8 cellular contexts compared by ENCODE assay signal in the genomic region with DNA sequence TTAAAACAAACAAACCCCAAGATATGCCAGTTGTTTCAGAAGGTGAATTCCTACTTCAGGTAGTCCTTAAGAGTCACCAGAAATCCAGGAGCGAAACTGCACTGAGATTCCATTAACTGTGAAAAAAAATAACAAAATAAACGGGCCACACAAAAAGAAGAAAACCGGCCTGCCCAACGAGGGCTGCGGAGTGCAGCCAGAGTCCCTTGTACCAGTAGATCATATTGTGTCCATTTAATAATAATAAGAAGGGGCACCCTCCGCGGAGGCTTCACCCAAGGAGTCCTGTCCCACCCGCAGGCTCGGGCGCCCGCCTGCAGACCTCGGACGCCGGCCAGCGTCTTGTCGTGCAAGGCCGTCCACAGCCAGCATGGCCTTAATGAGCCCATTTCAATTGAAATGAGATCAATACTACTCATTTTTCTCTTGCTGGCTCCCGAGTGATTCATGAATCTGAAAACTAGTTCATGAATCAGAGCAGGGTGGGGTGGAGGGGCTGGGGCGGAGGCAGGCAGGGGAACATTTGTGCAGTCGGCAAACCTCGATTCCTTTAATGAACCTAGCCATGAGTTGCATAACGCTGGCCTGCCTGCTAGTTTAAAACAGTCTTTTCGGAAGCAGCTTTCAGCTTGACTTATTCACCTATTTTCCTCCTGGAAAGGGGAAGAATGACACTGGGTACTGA.
A peak's percentile ranks its signal among the peaks of the same experiment; 100 is the strongest.
DNase-seq lines count a peak whose midpoint lies in the region; ATAC-seq and TF ChIP-seq lines count a peak whose summit lies in the region.

No MANE protein-coding gene starts in this region.

- peaks cover 31% of the 10 kb centered on the region for H3F3A ChIP-seq in neural cell (ENCODE audit: insufficient read depth, low read length, poor library complexity, severe bottlenecking)

- peak overlapping the region; percentile 73 to 91 for H3K4me3 Mint-ChIP-seq in stimulated activated naive CD8-positive, alpha-beta T cell treated with anti-CD3 and anti-CD28 coated beads, Interleukin-15, amount 100 ng/mL, for 72 hours

- H3K36me3 ChIP-seq in esophagus (ENCODE audit: control insufficient read depth in 2 of 2, insufficient read depth in 2 of 2, low read length in 1 of 2) (no peaks in the 10 kb centered on the region), neural cell (ENCODE audit: insufficient read depth, low read length) (no peaks in the 10 kb centered on the region)

- TF ChIP-seq EP300 in neural cell (conservative IDR thresholded peaks at IDR 0.05; ENCODE audit: poor library complexity, severe bottlenecking), result no peak

- no peaks in the 10 kb centered on the region for H3K79me2 ChIP-seq in neural cell (replicated peaks; ENCODE audit: insufficient read depth, low read length)

- H3K27me3 ChIP-seq in esophagus (ENCODE audit: control insufficient read depth in 1 of 2, insufficient read depth in 2 of 2, low read length in 2 of 2) (no peaks in the 10 kb centered on the region), neural cell (ENCODE audit: insufficient read depth, low read depth, low read length) (no peaks in the 10 kb centered on the region)

- H3K4me2 ChIP-seq in neural cell (ENCODE audit: low read length), result peak overlapping the region; percentile 40

- peak overlapping the region; percentile 97 to 99 for H3K27ac Mint-ChIP-seq in stimulated activated naive CD8-positive, alpha-beta T cell treated with anti-CD3 and anti-CD28 coated beads, Interleukin-15, amount 100 ng/mL, for 72 hours

- peak overlapping the region; percentile 87 for H3K9ac ChIP-seq in neural cell (ENCODE audit: low read length)

- H3K9me2 ChIP-seq in neural cell (ENCODE audit: insufficient read depth, low read length), result no peaks in the 10 kb centered on the region

- H3K9me3 ChIP-seq in esophagus (ENCODE audit: control insufficient read depth in 2 of 2, insufficient read depth in 1 of 2, low read depth in 1 of 2, low read length in 1 of 2) (no peaks in the 10 kb centered on the region), neural cell (ENCODE audit: low read length) (no peaks in the 10 kb centered on the region)

- no peak for TF ChIP-seq RAD21 in neural cell (conservative IDR thresholded peaks at IDR 0.05)

- H4K20me1 ChIP-seq in neural cell (ENCODE audit: insufficient read depth), result no peaks in the 10 kb centered on the region

- 16 to 35% methylated on average over 23 of the region's 23 CpGs for WGBS in esophagus, 2 donors

- no peaks in the 10 kb centered on the region for H3K27me3 Mint-ChIP-seq in stimulated activated naive CD8-positive, alpha-beta T cell treated with anti-CD3 and anti-CD28 coated beads, Interleukin-15, amount 100 ng/mL, for 72 hours

- peaks cover 15 to 40% of the 10 kb centered on the region in 2 donors for H3K4me1 ChIP-seq in esophagus (ENCODE audit: control insufficient read depth in 2 of 2, insufficient read depth in 2 of 2, low read length in 1 of 2)

- DNase-seq in EL, result peak; percentile 87
- peak; percentile 70 to 88 for DNase-seq in NOMO-1 (lab: John Stamatoyannopoulos, UW; ENCODE audit: unreplicated experiment in 2 of 2)
- peak; percentile 71 for DNase-seq in activated T-cell treated with anti-CD3 and anti-CD28 coated beads for 48 hours (ENCODE audit: low read depth)
- DNase-seq in stimulated activated naive CD8-positive, alpha-beta T cell treated with anti-CD3 and anti-CD28 coated beads, Interleukin-15, amount 100 ng/mL, for 72 hours, result peak; percentile 66 to 68
- DNase-seq in NCI-H524 treated with DMSO at 0.1 percent for 48 hours (lab: John Stamatoyannopoulos, UW), result no peak

- no peak for TF ChIP-seq CTCF in neural cell (IDR thresholded peaks at IDR 0.05; ENCODE audit: poor library complexity, severe bottlenecking)

- H3K4me3 ChIP-seq in esophagus (ENCODE audit: low read depth in 1 of 2, low read length in 2 of 2), result peak overlapping the region in 1 of 2 donors; percentile 2
- H3K4me3 ChIP-seq in neural cell (ENCODE audit: low read length), result peak overlapping the region; percentile 55

- H3K27ac ChIP-seq in esophagus (ENCODE audit: low read depth in 2 of 2, low read length in 1 of 2) (peak overlapping the region; percentile 99 to 100), neural cell (ENCODE audit: low read length) (peak overlapping the region; percentile 98)

- peak; percentile 73 for ATAC-seq in stimulated activated naive CD8-positive, alpha-beta T cell treated with anti-CD3 and anti-CD28 coated beads, Interleukin-15, amount 100 ng/mL, for 72 hours
- no peak for ATAC-seq in HG02970 (IDR thresholded peaks at IDR 0.05; ENCODE audit: low FRiP score, unreplicated experiment)

- H3K9me3 Mint-ChIP-seq in stimulated activated naive CD8-positive, alpha-beta T cell treated with anti-CD3 and anti-CD28 coated beads, Interleukin-15, amount 100 ng/mL, for 72 hours, result no peaks in the 10 kb centered on the region

- no peak overlapping the region for H2AFZ ChIP-seq in neural cell (ENCODE audit: low read depth, low read length)

- H3K4me1 Mint-ChIP-seq in stimulated activated naive CD8-positive, alpha-beta T cell treated with anti-CD3 and anti-CD28 coated beads, Interleukin-15, amount 100 ng/mL, for 72 hours, result peaks cover 80% of the 10 kb centered on the region

TF ChIP-seq in neural cell, 6 proteins besides CTCF, POLR2A, EP300 and RAD21:
- TF ChIP-seq, protein P1, sequence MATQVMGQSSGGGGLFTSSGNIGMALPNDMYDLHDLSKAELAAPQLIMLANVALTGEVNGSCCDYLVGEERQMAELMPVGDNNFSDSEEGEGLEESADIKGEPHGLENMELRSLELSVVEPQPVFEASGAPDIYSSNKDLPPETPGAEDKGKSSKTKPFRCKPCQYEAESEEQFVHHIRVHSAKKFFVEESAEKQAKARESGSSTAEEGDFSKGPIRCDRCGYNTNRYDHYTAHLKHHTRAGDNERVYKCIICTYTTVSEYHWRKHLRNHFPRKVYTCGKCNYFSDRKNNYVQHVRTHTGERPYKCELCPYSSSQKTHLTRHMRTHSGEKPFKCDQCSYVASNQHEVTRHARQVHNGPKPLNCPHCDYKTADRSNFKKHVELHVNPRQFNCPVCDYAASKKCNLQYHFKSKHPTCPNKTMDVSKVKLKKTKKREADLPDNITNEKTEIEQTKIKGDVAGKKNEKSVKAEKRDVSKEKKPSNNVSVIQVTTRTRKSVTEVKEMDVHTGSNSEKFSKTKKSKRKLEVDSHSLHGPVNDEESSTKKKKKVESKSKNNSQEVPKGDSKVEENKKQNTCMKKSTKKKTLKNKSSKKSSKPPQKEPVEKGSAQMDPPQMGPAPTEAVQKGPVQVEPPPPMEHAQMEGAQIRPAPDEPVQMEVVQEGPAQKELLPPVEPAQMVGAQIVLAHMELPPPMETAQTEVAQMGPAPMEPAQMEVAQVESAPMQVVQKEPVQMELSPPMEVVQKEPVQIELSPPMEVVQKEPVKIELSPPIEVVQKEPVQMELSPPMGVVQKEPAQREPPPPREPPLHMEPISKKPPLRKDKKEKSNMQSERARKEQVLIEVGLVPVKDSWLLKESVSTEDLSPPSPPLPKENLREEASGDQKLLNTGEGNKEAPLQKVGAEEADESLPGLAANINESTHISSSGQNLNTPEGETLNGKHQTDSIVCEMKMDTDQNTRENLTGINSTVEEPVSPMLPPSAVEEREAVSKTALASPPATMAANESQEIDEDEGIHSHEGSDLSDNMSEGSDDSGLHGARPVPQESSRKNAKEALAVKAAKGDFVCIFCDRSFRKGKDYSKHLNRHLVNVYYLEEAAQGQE (IDR thresholded peaks at IDR 0.05; ENCODE audit: borderline replicate concordance), result no peak
- TF ChIP-seq TAF1 (IDR thresholded peaks at IDR 0.05; ENCODE audit: low read depth), result no peak
- no peak for TF ChIP-seq SMC3 (conservative IDR thresholded peaks at IDR 0.05; ENCODE audit: poor library complexity)
- no peak for TF ChIP-seq POLR2AphosphoS5 (IDR thresholded peaks at IDR 0.05)
